8 cellular contexts compared by ENCODE assay signal in genomic region chr22:23281406-23282088, GRCh38.
DNase-seq lines count a peak whose midpoint lies in the region; ATAC-seq and TF ChIP-seq lines count a peak whose summit lies in the region.

No MANE protein-coding gene starts in this region.

- WGBS in transverse colon (ENCODE audit: low coverage in 1 of 2), 2 donors = 48% methylated on average over 13 of the region's 21 CpGs; no CpG with 5 or more reads in 1 of the 2 donors

- H3K9me3 ChIP-seq in cardiac muscle cell (ENCODE audit: low read depth) = no peaks in the 10 kb centered on the region
- no peaks in the 10 kb centered on the region for H3K9me3 ChIP-seq in transverse colon

- no peaks in the 10 kb centered on the region for H3K9me3 Mint-ChIP-seq in activated naive CD8-positive, alpha-beta T cell treated with anti-CD3 and anti-CD28 coated beads for 36 hours

- no peaks in the 10 kb centered on the region for H3K4me1 ChIP-seq in cardiac muscle cell (ENCODE audit: low read depth)
- peaks cover 18 to 37% (median 24%) of the 10 kb centered on the region in 4 donors for H3K4me1 ChIP-seq in transverse colon

- DNase-seq in EL (peak; percentile 75), LoVo (ENCODE audit: low spot score) (peak; percentile 38), cardiac muscle cell (ENCODE audit: low read depth in 1 of 2, low spot score in 1 of 2) (peak; percentile 81 to 89), posterior cingulate gyrus (peak; percentile 77 to 98 (median 90)), transverse colon (peak; percentile 88)
- DNase-seq in activated naive CD8-positive, alpha-beta T cell treated with anti-CD3 and anti-CD28 coated beads for 36 hours = peak; percentile 78

- intact Hi-C loops in posterior cingulate gyrus (cut with DNase I) (loop anchor here (1.0 kb wide), 1 partner anchor 103 kb away; no protein-coding TSS in a partner anchor), transverse colon (cut with DNase I; ENCODE audit: low total_unique reads) (loop anchor here (2.0 kb wide), 1 partner anchor 103 kb away; no protein-coding TSS in a partner anchor)

- H3K4me1 Mint-ChIP-seq in activated naive CD8-positive, alpha-beta T cell treated with anti-CD3 and anti-CD28 coated beads for 36 hours = peaks cover 14% of the 10 kb centered on the region

- H3K27me3 ChIP-seq in cardiac muscle cell = no peaks in the 10 kb centered on the region
- H3K27me3 ChIP-seq in transverse colon = no peaks in the 10 kb centered on the region

- H3K27me3 Mint-ChIP-seq in activated naive CD8-positive, alpha-beta T cell treated with anti-CD3 and anti-CD28 coated beads for 36 hours = no peaks in the 10 kb centered on the region

- TF ChIP-seq CTCF in cardiac muscle cell (IDR thresholded peaks at IDR 0.05; ENCODE audit: low read depth, low read length) = peak; percentile 91
- peak; percentile 91 to 97 (median 93) for TF ChIP-seq CTCF in transverse colon (IDR thresholded peaks at IDR 0.05)

- in situ Hi-C loops in transverse colon (cut with MboI; ENCODE audit: low pct_ligation_motif_present in 1 of 4, low pct_unique_long_range_greater_than_20kb in 1 of 4, low sequenced_read_pairs in 3 of 4) = loop anchor here (5.0 to 25.0 kb wide), 3 partner anchors 104 to 319 kb away; no protein-coding TSS in a partner anchor

- H3K27ac Mint-ChIP-seq in activated naive CD8-positive, alpha-beta T cell treated with anti-CD3 and anti-CD28 coated beads for 36 hours = peak overlapping the region; percentile 45

- H3K27ac ChIP-seq in cardiac muscle cell = no peak overlapping the region
- H3K27ac ChIP-seq in transverse colon = peak overlapping the region; percentile 42 to 86 (median 66)

- H3K36me3 ChIP-seq in cardiac muscle cell (peaks cover 7% of the 10 kb centered on the region), transverse colon (peaks cover 0 to 5% (median 0%) of the 10 kb centered on the region in 4 donors)

- no peaks in the 10 kb centered on the region for H3K36me3 Mint-ChIP-seq in activated naive CD8-positive, alpha-beta T cell treated with anti-CD3 and anti-CD28 coated beads for 36 hours

- no peak overlapping the region for H3K4me3 ChIP-seq in cardiac muscle cell
- H3K4me3 ChIP-seq in transverse colon = no peak overlapping the region

- H3K4me3 Mint-ChIP-seq in activated naive CD8-positive, alpha-beta T cell treated with anti-CD3 and anti-CD28 coated beads for 36 hours = no peak overlapping the region

- no peak for TF ChIP-seq POLR2A in transverse colon (IDR thresholded peaks at IDR 0.05)

- TF ChIP-seq EP300 in transverse colon (IDR thresholded peaks at IDR 0.05; ENCODE audit: low read depth) = no peak

- ATAC-seq in SK-N-SH treated with all-trans-retinoic acid at 6 μM for 48 hours (peak; percentile 91), GM18868 (IDR thresholded peaks at IDR 0.05; ENCODE audit: unreplicated experiment) (no peak)

TF ChIP-seq in SK-N-SH treated with all-trans-retinoic acid at 6 μM for 48 hours, 23 proteins besides CTCF, POLR2A, EP300 and RAD21:
- TF ChIP-seq POU6F1 (CRISPR knock-in tag; IDR thresholded peaks at IDR 0.05; ENCODE audit: borderline replicate concordance, low read depth) = no peak
- TF ChIP-seq BACH2 (CRISPR knock-in tag; IDR thresholded peaks at IDR 0.05; ENCODE audit: borderline replicate concordance) = 0 out of 2 replicates have a peak, but pooled peaks have one; percentile 37
- TF ChIP-seq ESRRG (CRISPR knock-in tag; IDR thresholded peaks at IDR 0.05) = no peak

Comparison
In these comparisons a context has a peak if more than half of its experiments do, and no peak if none do; other contexts are left out.
1. DNase-seq: peak in every context shown above with its lines; median percentile 90 in posterior cingulate gyrus; 88 in transverse colon; 85 in cardiac muscle cell; 78 in activated naive CD8-positive, alpha-beta T cell treated with anti-CD3 and anti-CD28 coated beads for 36 hours; 75 in EL; 38 in LoVo.